In genomic region chr21:41156128-41156527, GRCh38 we compare ENCODE assay signal across 19 cellular contexts.
"Had no signal": no experiment of that assay in that cellular context is flagged by ENCODE, and none has a peak within 500 bp of the region (broad histone marks: within the 10 kb centered on the region; RNA-seq: fewer than 3 reads in every experiment).

No MANE protein-coding gene starts in this region.

- H3K9me3 ChIP-seq: esophagus squamous epithelium, lower lobe of right lung, right lobe of liver, vagina had no signal

- H3K4me1 ChIP-seq: lower lobe of right lung, neural progenitor cell, parathyroid adenoma, right lobe of liver, tibial nerve, vagina had no signal

- H3K27me3 ChIP-seq: heart right ventricle, neural progenitor cell, right lobe of liver, tibial nerve, vagina had no signal

- DNase-seq: effector memory CD4-positive, alpha-beta T cell; esophagus squamous epithelium; foreskin melanocyte; glutamatergic neuron; heart right ventricle; hippocampal formation; left cardiac atrium; left ventricle myocardium superior; naive thymus-derived CD4-positive, alpha-beta T cell; right lobe of liver; stimulated activated CD4-positive, alpha-beta T cell treated with anti-CD3 and anti-CD28 coated beads, Interleukin-4, amount 100 ng/mL, for 4 hours; stimulated activated naive CD8-positive, alpha-beta T cell treated with anti-CD3 and anti-CD28 coated beads, Interleukin-15, Interleukin-2, amounts not matched to agents 100 U/mL and 50 U/mL, for 24 hours had no signal

- H3K4me3 ChIP-seq: esophagus squamous epithelium, heart right ventricle, lower lobe of right lung, neural progenitor cell, right lobe of liver, thoracic aorta, tibial nerve, vagina had no signal

- H3K27ac ChIP-seq: esophagus squamous epithelium, heart right ventricle, lower lobe of right lung, neural progenitor cell, parathyroid adenoma, right lobe of liver, thoracic aorta, tibial nerve, vagina had no signal

- H3K36me3 ChIP-seq: esophagus squamous epithelium, heart right ventricle, lower lobe of right lung, neural progenitor cell, right lobe of liver, thoracic aorta, tibial nerve, vagina had no signal

- ATAC-seq: heart right ventricle; left cardiac atrium; left ventricle myocardium superior; lower lobe of right lung; naive thymus-derived CD4-positive, alpha-beta T cell; right lobe of liver; stimulated activated memory B cell treated with anti-CD40 and anti-IgM and Interleukin-4, amounts not matched to agents 10 μg/mL and 1 μg/mL and 100 μg/mL, for 72 hours; stimulated activated naive CD8-positive, alpha-beta T cell treated with anti-CD3 and anti-CD28 coated beads, Interleukin-15, Interleukin-2, amounts not matched to agents 100 U/mL and 50 U/mL, for 24 hours had no signal
